10 cellular contexts compared by ENCODE assay signal in the genomic region with DNA sequence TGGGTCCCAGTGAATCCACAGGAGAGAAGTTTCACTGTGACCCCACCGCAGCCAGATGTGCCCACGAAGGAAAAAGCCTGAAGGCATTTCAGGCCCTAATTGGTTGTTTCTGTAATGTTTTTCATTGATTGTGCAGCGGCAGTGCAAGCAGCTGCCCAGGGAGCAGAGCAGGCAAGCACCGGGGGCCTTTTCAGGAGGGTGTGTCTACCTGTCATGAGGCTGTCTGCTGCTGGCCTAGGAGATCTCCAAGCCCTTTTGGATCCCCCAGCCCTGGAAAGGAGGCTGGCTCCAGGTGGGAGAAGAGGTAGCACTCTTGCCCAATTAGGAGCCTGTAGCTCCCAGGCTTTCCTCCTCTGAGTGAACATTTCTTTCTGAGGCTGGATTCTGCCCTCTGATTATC.
DNase-seq lines count a peak whose midpoint lies in the region; ATAC-seq and TF ChIP-seq lines count a peak whose summit lies in the region.
"Had no signal": no experiment of that assay in that cellular context is flagged by ENCODE, and none has a peak within 500 bp of the region (broad histone marks: within the 10 kb centered on the region; RNA-seq: fewer than 3 reads in every experiment).

No MANE protein-coding gene starts in this region.

- TF ChIP-seq CTCF in nephron (IDR thresholded peaks at IDR 0.05; ENCODE audit: unreplicated experiment in 3 of 3) (no peak), PC-3 (conservative IDR thresholded peaks at IDR 0.05; ENCODE audit: low read depth, low read length) (no peak), Caco-2 (IDR thresholded peaks at IDR 0.05; ENCODE audit: insufficient read depth in 1 of 2, low read depth in 1 of 2, low read length in 1 of 2, severe bottlenecking in 1 of 2, unreplicated experiment in 1 of 2) (no peak)

- peak overlapping the region in 1 of 3 experiments; percentile 21 for H3K4me3 Mint-ChIP-seq in nephron
- no peak overlapping the region for H3K4me3 Mint-ChIP-seq in Caco-2 (ENCODE audit: unreplicated experiment)
- H3K4me3 Mint-ChIP-seq: activated CD4-positive, alpha-beta memory T cell treated with anti-CD3 and anti-CD28 coated beads, Interleukin-2, amount 10 ng/mL, durations not matched to agents 7 days and 5 days had no signal

- no peaks in the 10 kb centered on the region for H4K20me1 ChIP-seq in PC-3 (ENCODE audit: low read length)

- H3K9me3 Mint-ChIP-seq in nephron (no peaks in the 10 kb centered on the region), Caco-2 (ENCODE audit: unreplicated experiment) (no peaks in the 10 kb centered on the region)
- H3K9me3 Mint-ChIP-seq: activated CD4-positive, alpha-beta memory T cell treated with anti-CD3 and anti-CD28 coated beads, Interleukin-2, amount 10 ng/mL, durations not matched to agents 7 days and 5 days had no signal

- no peak overlapping the region for H3K4me3 ChIP-seq in PC-3 (ENCODE audit: low read length)
- no peak overlapping the region for H3K4me3 ChIP-seq in Caco-2 (ENCODE audit: low read depth, low read length)

- peak; percentile 19 for ATAC-seq in GM19043 (IDR thresholded peaks at IDR 0.05; ENCODE audit: low read depth, unreplicated experiment)
- peak; percentile 19 for ATAC-seq in GM21786 (IDR thresholded peaks at IDR 0.05; ENCODE audit: unreplicated experiment)
- peak; percentile 25 for ATAC-seq in HG03196 (IDR thresholded peaks at IDR 0.05; ENCODE audit: unreplicated experiment)
- no peak for ATAC-seq in PC-3

- intact Hi-C loops in PC-3 (cut with micrococcal nuclease) (no loop called here), Caco-2 (cut with micrococcal nuclease; ENCODE audit: unreplicated experiment) (no loop called here)

- no peaks in the 10 kb centered on the region for H3K4me1 ChIP-seq in PC-3 (ENCODE audit: insufficient read depth, low read length)
- H3K4me1 ChIP-seq in Caco-2, result no peaks in the 10 kb centered on the region

- H3K27ac ChIP-seq in PC-3 (ENCODE audit: low read length), result no peak overlapping the region

- peak overlapping the region; percentile 88 to 94 (median 90) for H3K27ac Mint-ChIP-seq in nephron
- no peak overlapping the region for H3K27ac Mint-ChIP-seq in Caco-2 (ENCODE audit: unreplicated experiment)
- H3K27ac Mint-ChIP-seq: activated CD4-positive, alpha-beta memory T cell treated with anti-CD3 and anti-CD28 coated beads, Interleukin-2, amount 10 ng/mL, durations not matched to agents 7 days and 5 days had no signal

- H2AFZ ChIP-seq in PC-3 (ENCODE audit: low read length), result no peak overlapping the region

- no peak for DNase-seq in NOMO-1 treated with DMSO at 0.1 percent for 48 hours (lab: John Stamatoyannopoulos, UW; ENCODE audit: unreplicated experiment)
- DNase-seq in PC-3, result no peak
- no peak for DNase-seq in Caco-2
- DNase-seq: DMS 273 treated with DMSO at 0.1 percent for 48 hours, IMR-90 had no signal

- no TSS peak for BruUV-seq in PC-3 (replicated peaks; lab: Mats Ljungman, UMichigan)
- no TSS peak for BruUV-seq in Caco-2 (replicated peaks; lab: Mats Ljungman, UMichigan)

- no peaks in the 10 kb centered on the region for H3K79me2 ChIP-seq in PC-3 (ENCODE audit: low read length)

- H3K9me3 ChIP-seq in PC-3 (ENCODE audit: low read length) (no peaks in the 10 kb centered on the region), Caco-2 (no peaks in the 10 kb centered on the region)

- H3F3A ChIP-seq in PC-3 (ENCODE audit: low read length, unreplicated experiment), result no peaks in the 10 kb centered on the region

- H3K9me2 ChIP-seq in PC-3 (replicated peaks; ENCODE audit: low read length), result no peaks in the 10 kb centered on the region

- H3K4me1 Mint-ChIP-seq in nephron (peaks cover 29% of the 10 kb centered on the region), Caco-2 (ENCODE audit: low read depth, unreplicated experiment) (no peaks in the 10 kb centered on the region)

- CTCF ChIA-PET in PC-3 (lab: Charles Lee) (no interaction called here), Caco-2 (lab: Charles Lee) (no interaction called here)

- H3K27me3 ChIP-seq in PC-3 (ENCODE audit: low read length), result no peaks in the 10 kb centered on the region
- no peaks in the 10 kb centered on the region for H3K27me3 ChIP-seq in Caco-2 (replicated peaks; ENCODE audit: control insufficient read depth, insufficient read depth, low read length)

- H3K36me3 ChIP-seq in PC-3 (ENCODE audit: low read depth, low read length) (no peaks in the 10 kb centered on the region), Caco-2 (ENCODE audit: control insufficient read depth, insufficient read depth, low read length) (no peaks in the 10 kb centered on the region)

- POLR2A ChIA-PET in PC-3 (lab: Charles Lee; ENCODE audit: unreplicated experiment) (no interaction called here), Caco-2 (lab: Charles Lee) (no interaction called here)

- H3K4me2 ChIP-seq in PC-3 (ENCODE audit: low read length), result no peak overlapping the region

- peaks cover 7% of the 10 kb centered on the region for H3K27me3 Mint-ChIP-seq in nephron (ENCODE audit: low read depth)
- peaks cover 14% of the 10 kb centered on the region for H3K27me3 Mint-ChIP-seq in Caco-2 (ENCODE audit: insufficient read depth, unreplicated experiment)

- H3K9ac ChIP-seq in PC-3 (ENCODE audit: low read length), result no peak overlapping the region

- H3K36me3 Mint-ChIP-seq in nephron (ENCODE audit: low read depth), result no peaks in the 10 kb centered on the region
- H3K36me3 Mint-ChIP-seq in Caco-2 (ENCODE audit: insufficient read depth, unreplicated experiment), result no peaks in the 10 kb centered on the region
